Comparison of ENCODE assay signal across 16 cellular contexts in the genomic region with DNA sequence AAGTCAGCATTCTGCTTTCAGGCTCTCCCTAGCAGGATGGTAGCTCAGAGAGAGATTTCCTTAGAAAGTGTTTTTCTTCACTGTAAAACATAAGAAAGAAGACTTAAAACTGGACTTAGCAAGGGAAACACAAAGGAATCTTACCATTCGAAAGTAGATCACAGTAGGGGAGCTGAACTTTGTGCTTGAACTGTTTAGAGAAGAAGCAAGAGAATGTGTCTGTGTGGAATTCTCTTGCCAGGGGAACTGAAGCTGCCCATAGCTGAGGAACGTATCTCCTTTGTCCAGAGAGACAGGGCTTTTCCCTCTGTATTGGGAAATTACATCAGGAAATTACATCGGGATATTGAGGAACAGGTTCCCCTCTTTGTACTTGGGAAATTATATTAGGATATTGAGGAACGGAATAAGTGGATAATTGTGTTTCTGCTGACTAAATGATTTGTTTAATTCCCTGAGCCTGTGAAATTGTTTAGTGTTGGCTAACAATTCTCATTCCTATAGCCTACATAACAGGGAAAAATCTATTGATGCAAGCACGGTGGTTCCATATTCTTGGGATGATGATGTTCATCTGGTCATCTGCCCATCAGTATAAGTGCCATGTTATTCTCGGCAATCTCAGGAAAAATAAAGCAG. TPM values are rescaled to one million over a fixed set of nuclear protein-coding genes. Genes with fewer than 3 reads are reported as not detected.
A peak's percentile ranks its signal among the peaks of the same experiment; 100 is the strongest.
DNase-seq lines count a peak whose midpoint lies in the region; ATAC-seq, FAIRE-seq and TF ChIP-seq lines count a peak whose summit lies in the region.
"Had no signal": no experiment of that assay in that cellular context is flagged by ENCODE, and none has a peak within 500 bp of the region (broad histone marks: within the 10 kb centered on the region; RNA-seq: fewer than 3 reads in every experiment).

No MANE protein-coding gene starts in this region.

- H3K4me3 ChIP-seq in GM23338 (no peak overlapping the region), H1 (ENCODE audit: extremely low read depth in 1 of 4, insufficient read depth in 2 of 4, low read depth in 3 of 4, low read length in 4 of 4) (no peak overlapping the region), neuron (ENCODE audit: low read length) (no peak overlapping the region)

- 0 out of 2 replicates have a peak overlapping the region, but pooled peaks have one; percentile 29 for H2AK5ac ChIP-seq in H1 (ENCODE audit: low read depth, low read length)

- ATAC-seq in GM23338 (no peak), HG03135 (IDR thresholded peaks at IDR 0.05; ENCODE audit: unreplicated experiment) (no peak), HG02678 (IDR thresholded peaks at IDR 0.05; ENCODE audit: unreplicated experiment) (no peak), GM21737 (IDR thresholded peaks at IDR 0.05; ENCODE audit: unreplicated experiment) (no peak)

- no peaks in the 10 kb centered on the region for H3K79me2 ChIP-seq in GM23338 (replicated peaks; ENCODE audit: insufficient read depth)
- no peaks in the 10 kb centered on the region for H3K79me2 ChIP-seq in H1 (ENCODE audit: control insufficient read depth in 1 of 2, insufficient read depth in 2 of 2, low read length in 2 of 2)

- H3K18ac ChIP-seq in H1 (ENCODE audit: extremely low read depth, low read length) = no peak overlapping the region

- FAIRE-seq in H1 (lab: Jason Lieb, UNC) = peak; percentile 70
- FAIRE-seq: A204.1, RCC 7860 had no signal

- peak overlapping the region; percentile 52; the same call in 1 of the 2 replicates for H3K27ac Mint-ChIP-seq in GM23338

- H3K27ac ChIP-seq in GM23338 (ENCODE audit: low read depth) (no peak overlapping the region), H1 (ENCODE audit: low read depth, low read length) (no peak overlapping the region)
- H3K27ac ChIP-seq: C4-2B had no signal

- H3K4me2 ChIP-seq in GM23338 (no peak overlapping the region), H1 (ENCODE audit: insufficient read depth in 1 of 2, low read depth in 2 of 2, low read length in 2 of 2) (no peak overlapping the region)

- H3K23ac ChIP-seq in H1 (ENCODE audit: insufficient read length) = no peak overlapping the region

- peaks cover 10% of the 10 kb centered on the region; the same call in 1 of the 2 replicates for H3F3A ChIP-seq in GM23338 (replicated peaks; ENCODE audit: low read depth)

- POLR2A ChIA-PET in H1 (lab: Charles Lee; ENCODE audit: partially characterized antibody) = no interaction called here

- no peak for TF ChIP-seq RAD21 in H1 (IDR thresholded peaks at IDR 0.05 in 1 of 2, conservative IDR thresholded peaks at IDR 0.05 in 1 of 2; ENCODE audit: low read depth in 2 of 2, low read length in 2 of 2)

- H2BK12ac ChIP-seq in H1 (ENCODE audit: low read depth, low read length) = no peak overlapping the region

- H3K23me2 ChIP-seq in H1 (ENCODE audit: low read depth, low read length) = peaks cover 3% of the 10 kb centered on the region; the same call in 1 of the 2 replicates

- H3K9me3 ChIP-seq in H1 (ENCODE audit: insufficient read depth in 2 of 2, low read depth in 1 of 2, low read length in 1 of 2) = no peaks in the 10 kb centered on the region
- no peaks in the 10 kb centered on the region for H3K9me3 ChIP-seq in neuron (ENCODE audit: low read length)

- 91% methylated on average over 6 of the region's 6 CpGs; no CpG with 5 or more reads in 1 of the 2 experiments for WGBS in H1 (ENCODE audit: extremely low coverage in 1 of 2, insufficient coverage in 1 of 2, insufficient read length in 1 of 2, insufficient replicate concordance in 2 of 2, low coverage in 1 of 2, low lambda C conversion rate in 2 of 2, missing lambda C conversion rate in 1 of 2), 2 experiments

- H2BK20ac ChIP-seq in H1 (ENCODE audit: low read length) = no peak overlapping the region

- CTCF ChIA-PET in H1 (lab: Charles Lee; ENCODE audit: partially characterized antibody) = interaction anchor here (0.9 to 1.6 kb wide), 6 partner anchors 10 to 183 kb away, joined by 3 to 4 read pairs (median 3); no protein-coding TSS in a partner anchor

- TF ChIP-seq EP300 in H1 (IDR thresholded peaks at IDR 0.05; ENCODE audit: borderline replicate concordance in 1 of 2, low read depth in 2 of 2, low read length in 2 of 2) = no peak

- no peak for TF ChIP-seq CTCF in GM23338 (conservative IDR thresholded peaks at IDR 0.05; ENCODE audit: low read depth in 2 of 2)
- no peak for TF ChIP-seq CTCF in H1 (IDR thresholded peaks at IDR 0.05; ENCODE audit: control extremely low read depth in 1 of 3, insufficient read depth in 1 of 3, low read depth in 1 of 3, low read length in 3 of 3)

- peaks cover 6% of the 10 kb centered on the region for H3K27me3 Mint-ChIP-seq in GM23338 (ENCODE audit: insufficient read depth, low read depth, poor library complexity)

- no peaks in the 10 kb centered on the region for H3K27me3 ChIP-seq in GM23338 (ENCODE audit: insufficient read depth)
- H3K27me3 ChIP-seq in H1 (replicated peaks in 1 of 4; ENCODE audit: control insufficient read depth in 3 of 4, extremely low read depth in 1 of 4, insufficient read depth in 3 of 4, low read length in 3 of 4) = no peaks in the 10 kb centered on the region
- no peaks in the 10 kb centered on the region for H3K27me3 ChIP-seq in neuron (ENCODE audit: insufficient read depth, low read length)

- no peak overlapping the region for H2BK5ac ChIP-seq in H1 (ENCODE audit: low read depth, low read length)

- no peak overlapping the region for H3K4ac ChIP-seq in H1 (replicated peaks; ENCODE audit: insufficient read length, low read depth, low read length)

- peaks cover 54% of the 10 kb centered on the region for H3K36me3 Mint-ChIP-seq in GM23338 (ENCODE audit: low read depth)

- no peak overlapping the region for H4K5ac ChIP-seq in H1 (ENCODE audit: insufficient read length, low read depth, low read length)

- H4K8ac ChIP-seq in H1 (ENCODE audit: extremely low read depth, insufficient read depth, low read length) = no peak overlapping the region

- H3K9ac ChIP-seq in H1 (replicated peaks in 1 of 4; ENCODE audit: extremely low read depth in 1 of 4, low read depth in 3 of 4, low read length in 3 of 4) = no peak overlapping the region

- no peaks in the 10 kb centered on the region for H3K9me2 ChIP-seq in GM23338 (ENCODE audit: insufficient read depth)

- no peak overlapping the region for H3K56ac ChIP-seq in H1 (replicated peaks; ENCODE audit: insufficient read length, low read depth, low read length)

- no peak overlapping the region for H4K91ac ChIP-seq in H1 (replicated peaks; ENCODE audit: insufficient read length, low read length)

- no peak for TF ChIP-seq POLR2A in H1 (IDR thresholded peaks at IDR 0.05; ENCODE audit: control extremely low read depth in 1 of 2, low read depth in 2 of 2, low read length in 2 of 2)

- H2AFZ ChIP-seq in GM23338 (no peak overlapping the region), H1 (ENCODE audit: low read length) (no peak overlapping the region), neuron (ENCODE audit: low read depth, low read length) (peak overlapping the region; percentile 32)

- H4K20me1 ChIP-seq in GM23338 (replicated peaks; ENCODE audit: insufficient read depth) (no peaks in the 10 kb centered on the region), H1 (replicated peaks in 1 of 2; ENCODE audit: control insufficient read depth in 1 of 2, insufficient read depth in 2 of 2, low read length in 2 of 2) (no peaks in the 10 kb centered on the region)

- peak; percentile 22 for DNase-seq in GM23338 (ENCODE audit: low spot score)
- peak; percentile 7 for DNase-seq in astrocyte of the hippocampus (ENCODE audit: low read depth, low spot score)
- DNase-seq in H1 (ENCODE audit: low read depth in 1 of 2, low spot score in 2 of 2) = no peak
- no peak for DNase-seq in T-helper 2 cell
- DNase-seq: COR-L47, NCI-H1417, NCI-H1930, NCI-H510A treated with DMSO at 0.1 percent for 48 hours, SHP77 had no signal

- H3K4me3 Mint-ChIP-seq in GM23338 = no peak overlapping the region

- no peak overlapping the region for H3K14ac ChIP-seq in H1 (ENCODE audit: insufficient read length)

- H3K9me3 Mint-ChIP-seq in GM23338 = no peaks in the 10 kb centered on the region

- H3K79me1 ChIP-seq in H1 (ENCODE audit: low read depth, low read length) = no peaks in the 10 kb centered on the region

- H3K36me3 ChIP-seq in GM23338 (ENCODE audit: insufficient read depth) (0 out of 2 replicates have a peak, but pooled peaks cover 1% of the 10 kb centered on the region), H1 (ENCODE audit: control insufficient read depth in 2 of 4, insufficient read depth in 4 of 4, low read length in 3 of 4) (peaks cover 0 to 2% (median 0%) of the 10 kb centered on the region in 4 experiments; a peak in 1 of 8 replicates), neuron (ENCODE audit: insufficient read depth, low read length) (peaks cover 2% of the 10 kb centered on the region)

- H3K4me1 ChIP-seq in GM23338 (ENCODE audit: insufficient read depth) = peaks cover 34% of the 10 kb centered on the region
- peaks cover 6 to 20% (median 11%) of the 10 kb centered on the region in 4 experiments; a peak in 6 of 7 replicates for H3K4me1 ChIP-seq in H1 (replicated peaks in 1 of 4; ENCODE audit: control insufficient read depth in 3 of 4, insufficient read depth in 4 of 4, low read length in 3 of 4)
- peaks cover 25% of the 10 kb centered on the region for H3K4me1 ChIP-seq in neuron (ENCODE audit: insufficient read depth, low read length)

- no peak overlapping the region for H2BK120ac ChIP-seq in H1 (replicated peaks; ENCODE audit: low read depth, low read length)

- H2BK15ac ChIP-seq in H1 (ENCODE audit: low read length) = no peak overlapping the region

- peaks cover 37% of the 10 kb centered on the region for H3K4me1 Mint-ChIP-seq in GM23338

RNA-seq across cellular contexts. Expression of a gene that starts 21.2 kb away (rescaled TPM):
- 23.0 and 34.4 TPM in 2 replicates for total RNA-seq in GM23338 (2014; rRNA removed; shearing (Covaris generic))
- 48.7 and 49.9 TPM in 2 replicates for polyA plus RNA-seq in GM23338 (2016; fragmentation: Nextera tagmentation; extraction: Ambion mirVana)
- total RNA-seq in H1 (2021; fragmentation: NEBNext Ultra II Directional; extraction: Animal tissue kit (Norgen Biotek cat#: 25700)) = 19.4 and 19.6 TPM in 2 replicates
- polyA plus RNA-seq in H1 (2011; rRNA removed) = 16.4 and 34.6 TPM in 2 replicates
- polyA plus RNA-seq in H1 (2011; cell fraction: cytosol; rRNA removed) = 12.9 TPM
- 6.5 TPM for polyA plus RNA-seq in H1 (2011; cell fraction: nucleus; rRNA removed)
- polyA plus RNA-seq in H1 (2012, experiment 1 of 2) = 16.0 to 26.6 TPM (median 25.0 TPM) in 4 replicates
- polyA plus RNA-seq in H1 (2012, experiment 2 of 2) = 12.9 TPM
- 34.3 TPM for polyA plus RNA-seq in H1 (2013, experiment 1 of 2)
- polyA plus RNA-seq in H1 (2013, experiment 2 of 2) = 45.3 TPM
- polyA minus RNA-seq in H1 (2011; rRNA and poly(A)+ RNA removed) = 23.1 and 37.4 TPM in 2 replicates
- 8.6 TPM for polyA minus RNA-seq in H1 (2011; cell fraction: cytosol; rRNA and poly(A)+ RNA removed)
- polyA minus RNA-seq in H1 (2011; cell fraction: nucleus; rRNA and poly(A)+ RNA removed) = 5.8 TPM

RNA-seq across cellular contexts. Expression of a gene that starts 28.6 kb away (rescaled TPM):
- 170 and 171 TPM in 2 replicates for total RNA-seq in GM23338 (2014; rRNA removed; shearing (Covaris generic))
- polyA plus RNA-seq in GM23338 (2016; fragmentation: Nextera tagmentation; extraction: Ambion mirVana) (120 and 125 TPM in 2 replicates), H1 (2011; rRNA removed) (123 and 125 TPM in 2 replicates)
- total RNA-seq in H1 (2021; fragmentation: NEBNext Ultra II Directional; extraction: Animal tissue kit (Norgen Biotek cat#: 25700)) = 77.7 and 85.5 TPM in 2 replicates
- polyA plus RNA-seq in H1 (2011; cell fraction: cytosol; rRNA removed) = 77.0 TPM
- 62.2 TPM for polyA plus RNA-seq in H1 (2011; cell fraction: nucleus; rRNA removed)
- polyA plus RNA-seq in H1 (2012, experiment 1 of 2) = 46.1 to 68.7 TPM (median 50.2 TPM) in 4 replicates
- polyA plus RNA-seq in H1 (2012, experiment 2 of 2) = 37.4 TPM
- polyA plus RNA-seq in H1 (2013, experiment 1 of 2) = 86.9 TPM
- polyA plus RNA-seq in H1 (2013, experiment 2 of 2) = 102 TPM
- polyA minus RNA-seq in H1 (2011; rRNA and poly(A)+ RNA removed) = 144 TPM in 2 replicates
- 84.8 TPM for polyA minus RNA-seq in H1 (2011; cell fraction: cytosol; rRNA and poly(A)+ RNA removed)
- 152 TPM for polyA minus RNA-seq in H1 (2011; cell fraction: nucleus; rRNA and poly(A)+ RNA removed)

Comparison
In these comparisons a context has a peak if more than half of its experiments do, and no peak if none do; other contexts are left out.
1. DNase-seq: peak in GM23338 (single experiment) and astrocyte of the hippocampus (single experiment); none in H1 (0 of 2) and T-helper 2 cell (0 of 5).